ENCODE assay signal across 15 cellular contexts in the genomic region with DNA sequence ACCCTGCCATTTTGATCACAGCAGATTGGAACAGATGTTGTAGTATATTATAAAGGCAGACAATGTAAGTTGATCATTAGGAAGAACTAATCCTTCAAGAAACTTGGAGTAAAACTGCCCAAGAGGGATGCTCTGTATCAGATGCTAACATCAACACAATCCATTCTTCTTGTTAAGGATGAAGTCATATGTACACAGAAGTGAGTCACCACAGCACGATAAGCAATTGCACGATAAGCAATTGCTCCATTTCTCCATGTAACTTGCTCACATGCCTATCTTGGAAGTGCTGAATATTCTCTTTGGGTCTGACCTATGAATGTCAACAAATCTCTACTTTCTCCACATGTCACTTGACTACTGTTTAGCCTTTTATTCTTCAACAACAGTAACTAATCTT. TPM values are rescaled to one million over a fixed set of nuclear protein-coding genes. Genes with fewer than 3 reads are reported as not detected.
DNase-seq lines count a peak whose midpoint lies in the region; ATAC-seq, FAIRE-seq and TF ChIP-seq lines count a peak whose summit lies in the region.
"Had no signal": no experiment of that assay in that cellular context is flagged by ENCODE, and none has a peak within 500 bp of the region (broad histone marks: within the 10 kb centered on the region; RNA-seq: fewer than 3 reads in every experiment).

No MANE protein-coding gene starts in this region.

- peaks cover 16 to 45% of the 10 kb centered on the region in 2 experiments for H3K4me1 ChIP-seq in K562 (replicated peaks in 1 of 2; ENCODE audit: control insufficient read depth in 2 of 2, insufficient read depth in 2 of 2, low read length in 2 of 2)
- H3K4me1 ChIP-seq: lower lobe of right lung, neural progenitor cell, uterus had no signal

- TF ChIP-seq EP300 in K562 (IDR thresholded peaks at IDR 0.05; ENCODE audit: low read length) = peak; percentile 92

- CTCF ChIA-PET in K562 (lab: Yijun Ruan, JAX; ENCODE audit: low intra/inter-chr PET ratio) = no interaction called here

- no peaks in the 10 kb centered on the region for H3K9me1 ChIP-seq in K562 (ENCODE audit: control insufficient read depth, insufficient read depth, low read length)

- no peak overlapping the region for H3K4me2 ChIP-seq in K562 (ENCODE audit: insufficient read depth, low read length)
- H3K4me2 ChIP-seq: GM23338, neural progenitor cell had no signal

- POLR2A ChIA-PET in K562 (lab: Yijun Ruan, JAX) = no interaction called here

- peak; percentile 12 for DNase-seq in AG08396 (ENCODE audit: low spot score)
- DNase-seq in HT1080 (ENCODE audit: low read depth) = peak; percentile 36
- DNase-seq in K562 (ENCODE audit: extremely low read depth in 1 of 4, low spot score in 3 of 4) = peak; percentile 45 to 72 (median 58)
- peak; percentile 25 for DNase-seq in hepatic stellate cell (ENCODE audit: low spot score)
- no peak for DNase-seq in stimulated activated CD8-positive, alpha-beta memory T cell treated with anti-CD3 and anti-CD28 coated beads, Interleukin-4, amount 100 ng/mL, for 48 hours
- no peak for DNase-seq in islet precursor cell
- DNase-seq in HuH-7.5 (ENCODE audit: low spot score) = no peak
- no peak for DNase-seq in medulla oblongata (ENCODE audit: extremely low spot score)
- DNase-seq: ACHN; activated T-cell treated with anti-CD3 and anti-CD28 coated beads for 4 hours; lower lobe of right lung; stimulated activated naive CD4-positive, alpha-beta T cell; uterus had no signal

- peaks cover 11% of the 10 kb centered on the region for H3K9me3 ChIP-seq in K562 (replicated peaks; ENCODE audit: control insufficient read depth, insufficient read depth, low read depth, low read length)
- H3K9me3 ChIP-seq: lower lobe of right lung, uterus had no signal

- no peak overlapping the region for H3K4me3 ChIP-seq in K562
- H3K4me3 ChIP-seq: GM23338, lower lobe of right lung, neural progenitor cell, uterus had no signal

- no peaks in the 10 kb centered on the region for H3K79me2 ChIP-seq in K562 (ENCODE audit: control insufficient read depth, insufficient read depth, low read length)

- in situ Hi-C loops in K562 (cut with MboI) = no loop called here

- TF ChIP-seq CTCF in K562 (IDR thresholded peaks at IDR 0.05 in 2 of 3, conservative IDR thresholded peaks at IDR 0.05 in 1 of 3; ENCODE audit: insufficient read depth in 2 of 3, low read depth in 1 of 3, low read length in 3 of 3) = no peak

- 0% methylated on average over 2 of the region's 2 CpGs for WGBS in K562 (ENCODE audit: insufficient coverage, low coverage, missing lambda C conversion rate)

- no peak overlapping the region for H2AFZ ChIP-seq in K562 (ENCODE audit: low read depth, low read length)
- H2AFZ ChIP-seq: GM23338, neural progenitor cell had no signal

- no peaks in the 10 kb centered on the region for H4K20me1 ChIP-seq in K562 (replicated peaks; ENCODE audit: control insufficient read depth, insufficient read depth, low read length)

- H3K36me3 ChIP-seq in K562 (ENCODE audit: control insufficient read depth, insufficient read depth, low read length) = 0 out of 3 replicates have a peak, but pooled peaks cover 4% of the 10 kb centered on the region
- H3K36me3 ChIP-seq: lower lobe of right lung, neural progenitor cell, uterus had no signal

- FAIRE-seq in K562 (lab: Jason Lieb, UNC) = peak; percentile 37

- TF ChIP-seq POLR2A in K562 (conservative IDR thresholded peaks at IDR 0.05) = no peak

- no TSS peak for BruUV-seq in K562 (replicated peaks; lab: Mats Ljungman, UMichigan)

- peak; percentile 25 for ATAC-seq in K562
- ATAC-seq: GM23338, lower lobe of right lung had no signal

- H3K27ac ChIP-seq in K562 (ENCODE audit: extremely low read depth, low read depth, low read length) = peak overlapping the region; percentile 11; the same call in 1 of the 3 replicates
- H3K27ac ChIP-seq: lower lobe of right lung, neural progenitor cell, uterus had no signal

- intact Hi-C loops in K562 (cut with micrococcal nuclease) = no loop called here

- H3K9ac ChIP-seq in K562 (ENCODE audit: insufficient read depth in 1 of 2, low read depth in 2 of 2, low read length in 2 of 2) = no peak overlapping the region
- H3K9ac ChIP-seq: neural progenitor cell had no signal

- no peaks in the 10 kb centered on the region for H3K27me3 ChIP-seq in K562 (ENCODE audit: control insufficient read depth in 2 of 2, insufficient read depth in 2 of 2, low read length in 2 of 2)
- H3K27me3 ChIP-seq: neural progenitor cell, uterus had no signal

- TF ChIP-seq RAD21 in K562 (CRISPR knock-in tag; conservative IDR thresholded peaks at IDR 0.05 in 1 of 2, IDR thresholded peaks at IDR 0.05 in 1 of 2) = no peak

TF ChIP-seq in K562, 482 proteins besides CTCF, POLR2A, EP300 and RAD21 (continues in another document):
- TF ChIP-seq MTA1 (IDR thresholded peaks at IDR 0.05; ENCODE audit: borderline replicate concordance) = peak; percentile 91; the same call in 1 of the 2 replicates
- TF ChIP-seq, protein P1, sequence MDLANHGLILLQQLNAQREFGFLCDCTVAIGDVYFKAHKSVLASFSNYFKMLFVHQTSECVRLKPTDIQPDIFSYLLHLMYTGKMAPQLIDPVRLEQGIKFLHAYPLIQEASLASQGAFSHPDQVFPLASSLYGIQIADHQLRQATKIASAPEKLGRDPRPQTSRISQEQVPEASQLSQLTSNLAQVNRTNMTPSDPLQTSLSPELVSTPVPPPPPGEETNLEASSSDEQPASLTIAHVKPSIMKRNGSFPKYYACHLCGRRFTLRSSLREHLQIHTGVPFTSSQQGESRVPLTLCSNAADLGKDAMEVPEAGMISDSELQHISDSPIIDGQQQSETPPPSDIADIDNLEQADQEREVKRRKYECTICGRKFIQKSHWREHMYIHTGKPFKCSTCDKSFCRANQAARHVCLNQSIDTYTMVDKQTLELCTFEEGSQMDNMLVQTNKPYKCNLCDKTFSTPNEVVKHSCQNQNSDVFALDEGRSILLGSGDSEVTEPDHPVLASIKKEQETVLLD (IDR thresholded peaks at IDR 0.05) = peak; percentile 49; the same call in 1 of the 2 replicates
- TF ChIP-seq FOXA1 (IDR thresholded peaks at IDR 0.05; ENCODE audit: borderline replicate concordance) = peak; percentile 84
- peak; percentile 81 for TF ChIP-seq LEF1 (IDR thresholded peaks at IDR 0.05)
- TF ChIP-seq, protein P2, sequence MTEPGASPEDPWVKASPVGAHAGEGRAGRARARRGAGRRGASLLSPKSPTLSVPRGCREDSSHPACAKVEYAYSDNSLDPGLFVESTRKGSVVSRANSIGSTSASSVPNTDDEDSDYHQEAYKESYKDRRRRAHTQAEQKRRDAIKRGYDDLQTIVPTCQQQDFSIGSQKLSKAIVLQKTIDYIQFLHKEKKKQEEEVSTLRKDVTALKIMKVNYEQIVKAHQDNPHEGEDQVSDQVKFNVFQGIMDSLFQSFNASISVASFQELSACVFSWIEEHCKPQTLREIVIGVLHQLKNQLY (CRISPR knock-in tag; conservative IDR thresholded peaks at IDR 0.05) = no peak
- peak; percentile 78 for TF ChIP-seq ZNF766 (CRISPR knock-in tag; conservative IDR thresholded peaks at IDR 0.05)
- peak; percentile 100 for TF ChIP-seq SMARCE1 (IDR thresholded peaks at IDR 0.05)
- TF ChIP-seq TEAD1 (CRISPR knock-in tag; IDR thresholded peaks at IDR 0.05) = peak in 1 of 2 experiments; percentile 74; a peak in 1 of 4 replicates

RNA-seq across cellular contexts. Expression of a gene that starts 41.5 kb away (rescaled TPM):
- 28.8 and 36.5 TPM in 2 replicates for total RNA-seq in HT1080 (2014; rRNA removed; shearing (Covaris generic))
- polyA plus RNA-seq in HT1080 (2015; cell fraction: cytosol; rRNA removed) = 20.3 and 26.9 TPM in 2 replicates
- polyA plus RNA-seq in HT1080 (2015; cell fraction: nucleus; rRNA removed) = 179 and 189 TPM in 2 replicates
- 246 and 960 TPM in 2 replicates for total RNA-seq in K562 (2011; cell fraction: chromatin; rRNA removed; ENCODE audit: low replicate concordance)
- total RNA-seq in K562 (2011; cell fraction: nucleolus; rRNA removed) = 112 and 178 TPM in 2 replicates
- 283 and 397 TPM in 2 replicates for total RNA-seq in K562 (2011; cell fraction: nucleoplasm; rRNA removed)
- total RNA-seq in K562 (2014; rRNA removed) (56.4 and 56.7 TPM in 2 replicates), K562 (2014; rRNA removed; fragmentation: Illumina TruSeq; extraction: Trizol) (89.4 and 95.7 TPM in 2 replicates), K562 (2015; rRNA removed; fragmentation: Illumina TruSeq; extraction: Trizol) (72.5 and 90.5 TPM in 2 replicates), K562 (2021) (62.5 and 64.3 TPM in 2 replicates)
- polyA plus RNA-seq in K562 (2011; rRNA removed) (205 and 208 TPM in 2 replicates), K562 (2014; fragmentation: Illumina TruSeq; extraction: Trizol) (92.7 and 98.5 TPM in 2 replicates), K562 (2014; fragmentation: Nextera tagmentation; extraction: Ambion mirVana) (10 to 100 TPM; 25.7 to 52.4 TPM), K562 (2014; rRNA removed) (71.4 and 74.7 TPM in 2 replicates)
- polyA plus RNA-seq in K562 (2011; cell fraction: cytosol; rRNA removed) = 52.2 and 63.2 TPM in 2 replicates
- 617 and 696 TPM in 2 replicates for polyA plus RNA-seq in K562 (2011; cell fraction: nucleus; rRNA removed)
- polyA plus RNA-seq in K562 (2012) = 45.0 and 77.9 TPM in 2 replicates
- polyA minus RNA-seq in K562 (2011; rRNA and poly(A)+ RNA removed) = 313 and 334 TPM in 2 replicates
- polyA minus RNA-seq in K562 (2011; cell fraction: cytosol; rRNA and poly(A)+ RNA removed) = 36.5 and 39.3 TPM in 2 replicates
- 358 and 510 TPM in 2 replicates for polyA minus RNA-seq in K562 (2011; cell fraction: nucleus; rRNA and poly(A)+ RNA removed)

RNA-seq across cellular contexts. Expression of a gene that starts 51.3 kb away (rescaled TPM):
- total RNA-seq in HT1080 (2014; rRNA removed; shearing (Covaris generic)) = 6.7 and 7.7 TPM in 2 replicates
- 8.3 and 10.3 TPM in 2 replicates for polyA plus RNA-seq in HT1080 (2015; cell fraction: cytosol; rRNA removed)
- polyA plus RNA-seq in HT1080 (2015; cell fraction: nucleus; rRNA removed) = 19.3 and 24.5 TPM in 2 replicates
- 92.6 and 147 TPM in 2 replicates for total RNA-seq in K562 (2011; cell fraction: chromatin; rRNA removed; ENCODE audit: low replicate concordance)
- total RNA-seq in K562 (2011; cell fraction: nucleolus; rRNA removed) = 32.9 and 51.5 TPM in 2 replicates
- total RNA-seq in K562 (2011; cell fraction: nucleoplasm; rRNA removed) = 68.5 and 83.6 TPM in 2 replicates
- total RNA-seq in K562 (2014; rRNA removed) (23.4 and 24.7 TPM in 2 replicates), K562 (2014; rRNA removed; fragmentation: Illumina TruSeq; extraction: Trizol) (39.5 and 45.0 TPM in 2 replicates), K562 (2015; rRNA removed; fragmentation: Illumina TruSeq; extraction: Trizol) (39.3 and 42.9 TPM in 2 replicates), K562 (2021) (35.0 and 36.3 TPM in 2 replicates)
- polyA plus RNA-seq in K562 (2011; rRNA removed) (35.4 and 72.0 TPM in 2 replicates), K562 (2014; fragmentation: Illumina TruSeq; extraction: Trizol) (32.7 and 33.3 TPM in 2 replicates), K562 (2014; fragmentation: Nextera tagmentation; extraction: Ambion mirVana) (10 to 100 TPM in 1 of 2 experiments, 1 to 10 TPM in 1; 9.2 to 17.3 TPM), K562 (2014; rRNA removed) (25.8 and 37.6 TPM in 2 replicates)
- polyA plus RNA-seq in K562 (2011; cell fraction: cytosol; rRNA removed) = 15.4 and 19.1 TPM in 2 replicates
- 71.8 and 83.4 TPM in 2 replicates for polyA plus RNA-seq in K562 (2011; cell fraction: nucleus; rRNA removed)
- 43.5 and 62.0 TPM in 2 replicates for polyA plus RNA-seq in K562 (2012)
- polyA minus RNA-seq in K562 (2011; rRNA and poly(A)+ RNA removed) = 98.4 and 156 TPM in 2 replicates
- polyA minus RNA-seq in K562 (2011; cell fraction: cytosol; rRNA and poly(A)+ RNA removed) = 16.2 and 36.8 TPM in 2 replicates
- polyA minus RNA-seq in K562 (2011; cell fraction: nucleus; rRNA and poly(A)+ RNA removed) = 70.4 and 105 TPM in 2 replicates

Comparison
In these comparisons a context has a peak if more than half of its experiments do, and no peak if none do; other contexts are left out.
1. DNase-seq: peak in AG08396 (single experiment), HT1080 (single experiment), K562 (4 of 4) and hepatic stellate cell (single experiment); none in stimulated activated CD8-positive, alpha-beta memory T cell treated with anti-CD3 and anti-CD28 coated beads, Interleukin-4, amount 100 ng/mL, for 48 hours (single experiment), islet precursor cell (single experiment), HuH-7.5 (single experiment) and medulla oblongata (single experiment).